Comparison of ENCODE assay signal across 24 cellular contexts in genomic region chrX:68868902-68869800, GRCh38. TPM values are rescaled to one million over a fixed set of nuclear protein-coding genes. Genes with fewer than 3 reads are reported as not detected.
DNase-seq lines count a peak whose midpoint lies in the region; ATAC-seq, FAIRE-seq and TF ChIP-seq lines count a peak whose summit lies in the region.
"Had no signal": no experiment of that assay in that cellular context is flagged by ENCODE, and none has a peak within 500 bp of the region (broad histone marks: within the 10 kb centered on the region; RNA-seq: fewer than 3 reads in every experiment).

No MANE protein-coding gene starts in this region.

- POLR2A ChIA-PET in activated CD4-positive, alpha-beta T cell treated with anti-CD3 and anti-CD28 coated beads for 36 hours (lab: Charles Lee) = no interaction called here

- H3K4me3 ChIP-seq in body of pancreas (no peak overlapping the region), pancreas (no peak overlapping the region), spleen (no peak overlapping the region)
- H3K4me3 ChIP-seq: heart left ventricle, left ventricle myocardium inferior, testis had no signal

- no peak for TF ChIP-seq CTCF in body of pancreas (IDR thresholded peaks at IDR 0.05)
- no peak for TF ChIP-seq CTCF in pancreas (IDR thresholded peaks at IDR 0.05)
- TF ChIP-seq CTCF in spleen (IDR thresholded peaks at IDR 0.05 in 8 of 11, conservative IDR thresholded peaks at IDR 0.05 in 3 of 11) = no peak

- H3K27me3 ChIP-seq in body of pancreas = no peaks in the 10 kb centered on the region
- H3K27me3 ChIP-seq in pancreas = no peaks in the 10 kb centered on the region
- H3K27me3 ChIP-seq in spleen (replicated peaks in 1 of 7) = no peaks in the 10 kb centered on the region
- H3K27me3 ChIP-seq: testis had no signal

- H3K36me3 Mint-ChIP-seq in activated CD4-positive, alpha-beta T cell treated with anti-CD3 and anti-CD28 coated beads for 36 hours (ENCODE audit: low read depth) = no peaks in the 10 kb centered on the region

- peak; percentile 36 for ATAC-seq in activated CD4-positive, alpha-beta T cell treated with anti-CD3 and anti-CD28 coated beads for 36 hours
- ATAC-seq in body of pancreas (peak; percentile 50), pancreas (peak; percentile 81 to 92 (median 86)), HG03095 (IDR thresholded peaks at IDR 0.05; ENCODE audit: unreplicated experiment) (no peak), HG03378 (IDR thresholded peaks at IDR 0.05; ENCODE audit: unreplicated experiment) (no peak)
- ATAC-seq: heart left ventricle had no signal

- H3K9me3 Mint-ChIP-seq in activated CD4-positive, alpha-beta T cell treated with anti-CD3 and anti-CD28 coated beads for 36 hours (ENCODE audit: low read depth) = no peaks in the 10 kb centered on the region
- H3K9me3 Mint-ChIP-seq: neural crest cell had no signal

- FAIRE-seq in pancreas (lab: Jason Lieb, UNC) = no peak

- H3K9me3 ChIP-seq in body of pancreas (no peaks in the 10 kb centered on the region), pancreas (no peaks in the 10 kb centered on the region), spleen (no peaks in the 10 kb centered on the region)
- H3K9me3 ChIP-seq: heart left ventricle, left ventricle myocardium inferior, testis had no signal

- CTCF ChIA-PET in activated CD4-positive, alpha-beta T cell treated with anti-CD3 and anti-CD28 coated beads for 36 hours (lab: Charles Lee) = interaction anchor here (0.9 kb wide), 1 partner anchor 41 kb away, joined by 3 read pairs; no protein-coding TSS in a partner anchor

- H3K27ac Mint-ChIP-seq in activated CD4-positive, alpha-beta T cell treated with anti-CD3 and anti-CD28 coated beads for 36 hours = peak overlapping the region; percentile 42
- H3K27ac Mint-ChIP-seq: B cell had no signal

- H3K36me3 ChIP-seq in body of pancreas (replicated peaks in 1 of 2; ENCODE audit: insufficient read depth in 1 of 2, low read depth in 2 of 2) (no peaks in the 10 kb centered on the region), pancreas (no peaks in the 10 kb centered on the region), spleen (no peaks in the 10 kb centered on the region)
- H3K36me3 ChIP-seq: heart left ventricle, left ventricle myocardium inferior had no signal

- DNase-seq in activated CD4-positive, alpha-beta T cell treated with anti-CD3 and anti-CD28 coated beads for 36 hours = no peak
- no peak for DNase-seq in activated CD4-positive, alpha-beta T cell treated with anti-CD3 and anti-CD28 coated beads, Interleukin-2, amount 50 U/mL, for 1 hour
- DNase-seq in DMS53 (lab: John Stamatoyannopoulos, UW) (peak; percentile 37), body of pancreas (peak; percentile 11 to 53 (median 34)), pancreas (peak in 2 of 6 donors; percentile 7 to 48), spleen (no peak)
- DNase-seq: 8988T; activated CD4-positive, alpha-beta T cell treated with anti-CD3 and anti-CD28 coated beads for 48 hours; activated CD8-positive, alpha-beta memory T cell treated with anti-CD3 and anti-CD28 coated beads, Interleukin-2, amount 50 U/mL, for 4 hours; activated gamma-delta T cell treated with Interleukin-2 at 50 U/mL for 16 hours; Kasumi-1; left ventricle myocardium inferior; midbrain; NCI-H2029; NCI-H226; NCI-H82; Right ventricle myocardium superior; SW 1271; testis had no signal

- WGBS in body of pancreas, 2 donors = 26 to 52% methylated on average over 4 to 5 of the region's 5 CpGs
- WGBS in pancreas, 2 donors = 30 to 45% methylated on average over 5 of the region's 5 CpGs
- WGBS in spleen, 5 donors = 46 to 80% (median 66%) methylated on average over 4 to 5 of the region's 5 CpGs

- H3K27ac ChIP-seq in body of pancreas = no peak overlapping the region
- H3K27ac ChIP-seq in pancreas = no peak overlapping the region
- H3K27ac ChIP-seq in spleen = no peak overlapping the region
- H3K27ac ChIP-seq: heart left ventricle, left ventricle myocardium inferior, testis had no signal

- H3K4me3 Mint-ChIP-seq in activated CD4-positive, alpha-beta T cell treated with anti-CD3 and anti-CD28 coated beads for 36 hours = no peak overlapping the region
- H3K4me3 Mint-ChIP-seq: B cell, neural crest cell had no signal

- H3K4me1 ChIP-seq in body of pancreas (peaks cover 6% of the 10 kb centered on the region), pancreas (no peaks in the 10 kb centered on the region), spleen (no peaks in the 10 kb centered on the region)
- H3K4me1 ChIP-seq: testis had no signal

- no peak for TF ChIP-seq POLR2A in body of pancreas (IDR thresholded peaks at IDR 0.05)
- no peak for TF ChIP-seq POLR2A in spleen (IDR thresholded peaks at IDR 0.05)

- H3K27me3 Mint-ChIP-seq in activated CD4-positive, alpha-beta T cell treated with anti-CD3 and anti-CD28 coated beads for 36 hours = no peaks in the 10 kb centered on the region
- H3K27me3 Mint-ChIP-seq: B cell had no signal

- H3K4me1 Mint-ChIP-seq in activated CD4-positive, alpha-beta T cell treated with anti-CD3 and anti-CD28 coated beads for 36 hours = peaks cover 13% of the 10 kb centered on the region
- H3K4me1 Mint-ChIP-seq: B cell had no signal

- intact Hi-C loops in activated CD4-positive, alpha-beta T cell treated with anti-CD3 and anti-CD28 coated beads for 36 hours (cut with DNase I, micrococcal nuclease) = no loop called here
- intact Hi-C loops in body of pancreas (cut with DNase I) = no loop called here
- intact Hi-C loops in pancreas (cut with DNase I) = no loop called here
- intact Hi-C loops in spleen (cut with DNase I; ENCODE audit: low total_unique reads) = no loop called here

RNA-seq across cellular contexts. Expression of gene EFNB1, which starts 40.3 kb away (rescaled TPM):
- 1 to 10 TPM; 3.8 to 3.9 TPM for total RNA-seq in activated CD4-positive, alpha-beta T cell treated with anti-CD3 and anti-CD28 coated beads for 36 hours
- total RNA-seq in body of pancreas (10 to 100 TPM; 10.9 to 12.5 TPM), pancreas (10 to 100 TPM in 1 of 6 donors, 1 to 10 TPM in 5; 2.4 to 13.3 (median 4.9) TPM), spleen (10 to 100 TPM; 22.0 to 48.7 (median 38.5) TPM)
- polyA plus RNA-seq in pancreas (1 to 10 TPM; 5.9 to 8.0 TPM), spleen (10 to 100 TPM in 1 of 3 donors, 1 to 10 TPM in 2; 4.8 to 15.3 (median 7.2) TPM)

Comparison
In these comparisons a context has a peak if more than half of its experiments do, and no peak if none do; other contexts are left out.
1. ATAC-seq: peak in activated CD4-positive, alpha-beta T cell treated with anti-CD3 and anti-CD28 coated beads for 36 hours (single experiment), body of pancreas (single experiment) and pancreas (4 of 4); none in HG03095 (single experiment) and HG03378 (single experiment).
2. DNase-seq: peak in DMS53 (single experiment) and body of pancreas (4 of 4); none in activated CD4-positive, alpha-beta T cell treated with anti-CD3 and anti-CD28 coated beads for 36 hours (single experiment), activated CD4-positive, alpha-beta T cell treated with anti-CD3 and anti-CD28 coated beads, Interleukin-2, amount 50 U/mL, for 1 hour (single experiment) and spleen (single experiment).